In the genomic region with DNA sequence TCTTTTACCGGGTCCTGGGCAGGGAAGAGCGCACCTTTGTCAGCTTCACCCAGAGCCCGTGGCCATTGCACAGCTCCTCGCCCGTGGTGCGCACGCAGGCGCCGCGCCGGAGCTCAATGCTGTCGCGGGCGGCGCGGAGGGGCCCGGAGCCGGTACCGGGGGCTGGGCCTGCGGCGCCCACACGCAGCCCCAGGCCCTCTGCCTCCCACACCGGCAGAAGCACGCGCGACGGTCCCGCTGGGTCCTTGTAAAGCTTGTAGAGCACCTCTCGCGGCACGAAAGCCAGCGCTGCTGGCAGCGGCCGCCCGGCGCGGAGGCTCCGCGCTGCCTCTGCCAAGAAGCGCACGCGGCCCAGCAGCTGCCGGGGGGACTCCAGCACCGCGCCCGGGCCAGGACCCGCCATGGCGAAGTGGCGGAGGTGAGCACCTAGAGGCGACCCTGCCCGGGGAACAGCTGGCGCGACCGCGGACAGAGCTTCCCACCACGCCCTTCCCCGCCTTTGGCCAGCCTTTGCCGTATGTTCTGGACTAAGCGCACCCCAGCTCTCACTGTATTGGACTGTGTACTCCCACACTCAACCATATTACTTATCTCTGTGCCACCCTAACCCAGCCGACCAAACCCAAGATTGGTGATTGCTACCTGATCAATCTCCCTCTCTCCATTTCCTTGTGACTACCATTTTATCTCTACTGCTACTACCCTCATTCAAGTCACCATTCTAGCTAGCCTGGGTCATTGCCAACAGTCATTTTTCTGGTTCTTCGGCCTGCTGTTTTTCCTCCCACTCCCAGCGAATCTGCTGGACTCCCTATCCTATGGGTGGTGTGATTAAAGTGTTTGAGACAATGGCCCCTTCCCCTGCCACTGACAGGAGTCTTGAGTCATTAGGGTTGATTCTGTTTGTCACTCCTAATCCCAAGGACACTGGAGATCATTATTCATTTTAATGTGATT, we compare ENCODE assay signal across 8 cellular contexts. TPM values are rescaled to one million over a fixed set of nuclear protein-coding genes. Genes with fewer than 3 reads are reported as not detected.
A peak's percentile ranks its signal among the peaks of the same experiment; 100 is the strongest.
DNase-seq lines count a peak whose midpoint lies in the region; ATAC-seq and TF ChIP-seq lines count a peak whose summit lies in the region.

TSS of gene HECTD3 (minus strand) at position 470 of the 957 bp plus-strand sequence. CDS start at position 403, 67 bp downstream.

- TF ChIP-seq CTCF in GM13976 (IDR thresholded peaks at IDR 0.05; ENCODE audit: borderline replicate concordance, control extremely low read depth, extremely low read depth, insufficient read depth, missing control alignments) (no peak), left ventricle myocardium inferior (IDR thresholded peaks at IDR 0.05; ENCODE audit: borderline replicate concordance) (peak; percentile 16), prostate gland (IDR thresholded peaks at IDR 0.05) (no peak), uterus (IDR thresholded peaks at IDR 0.05) (peak in 1 of 4 experiments; percentile 8)

- peak; percentile 89 for DNase-seq in GM13976 (ENCODE audit: low spot score)
- DNase-seq in NCI-H146 treated with DMSO at 0.1 percent for 48 hours (lab: John Stamatoyannopoulos, UW; ENCODE audit: unreplicated experiment) = peak; percentile 67
- DNase-seq in amniotic stem cell (lab: John Stamatoyannopoulos, UW) = peak; percentile 30
- peak; percentile 85 for DNase-seq in left ventricle myocardium inferior
- peak; percentile 77 for DNase-seq in prostate gland (ENCODE audit: low spot score)
- DNase-seq in uterus = peak; percentile 78

- ATAC-seq in HG02763 (IDR thresholded peaks at IDR 0.05; ENCODE audit: unreplicated experiment) = peak; percentile 57

- no peaks in the 10 kb centered on the region for H3K9me3 ChIP-seq in left ventricle myocardium inferior (replicated peaks)
- H3K9me3 ChIP-seq in prostate gland = no peaks in the 10 kb centered on the region
- no peaks in the 10 kb centered on the region for H3K9me3 ChIP-seq in uterus

- H3K36me3 ChIP-seq in left ventricle myocardium inferior (peaks cover 48% of the 10 kb centered on the region), prostate gland (peaks cover 9 to 16% of the 10 kb centered on the region in 2 donors), uterus (no peaks in the 10 kb centered on the region)

- H3K27me3 ChIP-seq in left ventricle myocardium inferior (ENCODE audit: low read depth) = no peaks in the 10 kb centered on the region
- H3K27me3 ChIP-seq in prostate gland (replicated peaks; ENCODE audit: insufficient read depth) = no peaks in the 10 kb centered on the region
- H3K27me3 ChIP-seq in uterus = no peaks in the 10 kb centered on the region

- H3K4me1 ChIP-seq in left ventricle myocardium inferior = peaks cover 60% of the 10 kb centered on the region
- peaks cover 16% of the 10 kb centered on the region for H3K4me1 ChIP-seq in prostate gland (replicated peaks)
- peaks cover 0 to 11% of the 10 kb centered on the region in 2 donors for H3K4me1 ChIP-seq in uterus

- H3K4me3 ChIP-seq in left ventricle myocardium inferior (peak within 1 kb of the TSS; percentile 100), prostate gland (peak within 1 kb of the TSS; percentile 74 to 89), uterus (peak within 1 kb of the TSS; percentile 48 to 88)

- TF ChIP-seq POLR2A in prostate gland (IDR thresholded peaks at IDR 0.05) (no peak), uterus (IDR thresholded peaks at IDR 0.05) (peak in 1 of 2 donors; percentile 48)

- intact Hi-C loops in left ventricle myocardium inferior (cut with micrococcal nuclease) (loop anchor here (10.0 kb wide), 1 partner anchor 484 kb away; the partner anchor contains the start of gene TESK2), prostate gland (cut with DNase I) (loop anchor here (5.0 kb wide), 3 partner anchors 174 to 481 kb away; partner anchors contain the start of genes RPS8 and TESK2), uterus (cut with DNase I; ENCODE audit: low total_unique reads) (loop anchor here (5.0 kb wide), 2 partner anchors 224 to 291 kb away; partner anchors contain the start of gene BEST4)

- peak within 1 kb of the TSS; percentile 86 for H3K4me3 Mint-ChIP-seq in T-helper 1 cell treated with Interleukin-12 subunit alpha and Interleukin-12 subunit beta and Interleukin-4 antibody, amounts not matched to agents 30 μg/mL and 1 μg/mL, for 36 hours

- peak within 1 kb of the TSS; percentile 91 for H3K27ac ChIP-seq in left ventricle myocardium inferior (replicated peaks)
- peak within 1 kb of the TSS; percentile 71 to 75 for H3K27ac ChIP-seq in prostate gland
- peak within 1 kb of the TSS; percentile 76 to 83 for H3K27ac ChIP-seq in uterus

- peaks cover 28% of the 10 kb centered on the region for H3K4me1 Mint-ChIP-seq in T-helper 1 cell treated with Interleukin-12 subunit alpha and Interleukin-12 subunit beta and Interleukin-4 antibody, amounts not matched to agents 30 μg/mL and 1 μg/mL, for 36 hours (ENCODE audit: low read depth)

- no peaks in the 10 kb centered on the region for H3K9me3 Mint-ChIP-seq in T-helper 1 cell treated with Interleukin-12 subunit alpha and Interleukin-12 subunit beta and Interleukin-4 antibody, amounts not matched to agents 30 μg/mL and 1 μg/mL, for 36 hours

- in situ Hi-C loops in GM13976 (cut with MboI; ENCODE audit: low sequenced_read_pairs, unreplicated experiment) = loop anchor here (10.0 kb wide), 1 partner anchor 484 kb away; the partner anchor contains the start of gene TESK2

- peaks cover 18% of the 10 kb centered on the region for H3K36me3 Mint-ChIP-seq in T-helper 1 cell treated with Interleukin-12 subunit alpha and Interleukin-12 subunit beta and Interleukin-4 antibody, amounts not matched to agents 30 μg/mL and 1 μg/mL, for 36 hours (ENCODE audit: low read depth)

- no peaks in the 10 kb centered on the region for H3K27me3 Mint-ChIP-seq in T-helper 1 cell treated with Interleukin-12 subunit alpha and Interleukin-12 subunit beta and Interleukin-4 antibody, amounts not matched to agents 30 μg/mL and 1 μg/mL, for 36 hours (ENCODE audit: low read depth)

- WGBS in prostate gland = under 1% methylated on average over 41 of the region's 62 CpGs

- H3K27ac Mint-ChIP-seq in T-helper 1 cell treated with Interleukin-12 subunit alpha and Interleukin-12 subunit beta and Interleukin-4 antibody, amounts not matched to agents 30 μg/mL and 1 μg/mL, for 36 hours = peak within 1 kb of the TSS; percentile 80

RNA-seq across cellular contexts. Expression of gene HECTD3, which starts in this region (rescaled TPM):
- total RNA-seq in left ventricle myocardium inferior (19.1 TPM), prostate gland (10 to 100 TPM; 26.4 to 60.4 TPM), uterus (10 to 100 TPM; 13.8 to 41.3 (median 15.7) TPM)

Comparison
In these comparisons a context has a peak if more than half of its experiments do, and no peak if none do; other contexts are left out.
1. Peak in every context shown above with its lines: DNase-seq, ATAC-seq, H3K4me3 ChIP-seq and H3K27ac ChIP-seq.
2. DNase-seq: peak in every context shown above with its lines; median percentile 89 in GM13976; 85 in left ventricle myocardium inferior; 78 in uterus; 77 in prostate gland; 67 in NCI-H146 treated with DMSO at 0.1 percent for 48 hours; 30 in amniotic stem cell.